ENCODE assay signal across 2 cellular contexts in the genomic region with DNA sequence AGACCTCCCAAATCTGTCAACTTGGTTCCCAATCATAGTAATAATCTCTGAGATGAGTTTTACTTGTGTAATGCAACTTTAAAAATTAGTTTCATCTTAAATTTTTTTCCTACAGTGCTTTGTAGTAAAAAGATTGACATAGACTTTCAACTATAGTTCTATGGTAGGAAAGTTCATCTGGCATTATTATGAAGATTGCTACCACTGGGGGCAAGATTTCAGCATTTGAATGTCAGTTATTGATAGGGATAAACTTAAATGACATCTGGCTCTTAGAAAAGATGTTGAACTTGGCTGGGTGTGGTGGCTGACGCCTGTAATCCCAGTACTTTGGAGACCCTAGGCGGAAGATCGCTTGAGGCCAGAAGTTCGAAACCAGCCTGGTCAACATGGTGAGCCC.
TF ChIP-seq lines count a peak whose summit lies in the region.

No MANE protein-coding gene starts in this region.

TF ChIP-seq in SK-N-SH, 30 proteins besides CTCF, POLR2A, EP300 and RAD21 (continued from another document):
- TF ChIP-seq ZBTB33 (IDR thresholded peaks at IDR 0.05; ENCODE audit: borderline replicate concordance, low read depth) (no peak), ELF1 (IDR thresholded peaks at IDR 0.05) (no peak)
- TF ChIP-seq, protein P1, sequence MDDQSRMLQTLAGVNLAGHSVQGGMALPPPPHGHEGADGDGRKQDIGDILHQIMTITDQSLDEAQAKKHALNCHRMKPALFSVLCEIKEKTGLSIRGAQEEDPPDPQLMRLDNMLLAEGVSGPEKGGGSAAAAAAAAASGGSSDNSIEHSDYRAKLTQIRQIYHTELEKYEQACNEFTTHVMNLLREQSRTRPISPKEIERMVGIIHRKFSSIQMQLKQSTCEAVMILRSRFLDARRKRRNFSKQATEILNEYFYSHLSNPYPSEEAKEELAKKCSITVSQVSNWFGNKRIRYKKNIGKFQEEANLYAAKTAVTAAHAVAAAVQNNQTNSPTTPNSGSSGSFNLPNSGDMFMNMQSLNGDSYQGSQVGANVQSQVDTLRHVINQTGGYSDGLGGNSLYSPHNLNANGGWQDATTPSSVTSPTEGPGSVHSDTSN (IDR thresholded peaks at IDR 0.05): no peak

TF ChIP-seq in SK-N-SH treated with all-trans-retinoic acid at 6 μM for 48 hours, 23 proteins besides CTCF, POLR2A, EP300 and RAD21 (continued from another document):
- TF ChIP-seq TSHZ2 (CRISPR knock-in tag; IDR thresholded peaks at IDR 0.05) (no peak), TCF4 (CRISPR knock-in tag; IDR thresholded peaks at IDR 0.05; ENCODE audit: borderline replicate concordance) (no peak), ZNF565 (CRISPR knock-in tag; conservative IDR thresholded peaks at IDR 0.05; ENCODE audit: low read depth) (no peak), RARB (CRISPR knock-in tag; IDR thresholded peaks at IDR 0.05) (no peak), GLIS3 (CRISPR knock-in tag; IDR thresholded peaks at IDR 0.05) (no peak), ZFP3 (CRISPR knock-in tag; IDR thresholded peaks at IDR 0.05) (no peak), ZC3H10 (CRISPR knock-in tag; IDR thresholded peaks at IDR 0.05) (no peak), PATZ1 (CRISPR knock-in tag; IDR thresholded peaks at IDR 0.05; ENCODE audit: borderline replicate concordance) (no peak), ESRRG (CRISPR knock-in tag; IDR thresholded peaks at IDR 0.05) (no peak)
- TF ChIP-seq, protein P2, sequence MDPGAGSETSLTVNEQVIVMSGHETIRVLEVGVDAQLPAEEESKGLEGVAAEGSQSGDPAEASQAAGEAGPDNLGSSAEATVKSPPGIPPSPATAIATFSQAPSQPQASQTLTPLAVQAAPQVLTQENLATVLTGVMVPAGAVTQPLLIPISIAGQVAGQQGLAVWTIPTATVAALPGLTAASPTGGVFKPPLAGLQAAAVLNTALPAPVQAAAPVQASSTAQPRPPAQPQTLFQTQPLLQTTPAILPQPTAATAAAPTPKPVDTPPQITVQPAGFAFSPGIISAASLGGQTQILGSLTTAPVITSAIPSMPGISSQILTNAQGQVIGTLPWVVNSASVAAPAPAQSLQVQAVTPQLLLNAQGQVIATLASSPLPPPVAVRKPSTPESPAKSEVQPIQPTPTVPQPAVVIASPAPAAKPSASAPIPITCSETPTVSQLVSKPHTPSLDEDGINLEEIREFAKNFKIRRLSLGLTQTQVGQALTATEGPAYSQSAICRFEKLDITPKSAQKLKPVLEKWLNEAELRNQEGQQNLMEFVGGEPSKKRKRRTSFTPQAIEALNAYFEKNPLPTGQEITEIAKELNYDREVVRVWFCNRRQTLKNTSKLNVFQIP (CRISPR knock-in tag; IDR thresholded peaks at IDR 0.05; ENCODE audit: borderline replicate concordance, low read depth): no peak
TF ChIP-seq in SK-N-SH treated with all-trans-retinoic acid at 6 μM for 48 hours: peak in this region for 0.
